1 cellular context compared by ENCODE assay signal in the genomic region with DNA sequence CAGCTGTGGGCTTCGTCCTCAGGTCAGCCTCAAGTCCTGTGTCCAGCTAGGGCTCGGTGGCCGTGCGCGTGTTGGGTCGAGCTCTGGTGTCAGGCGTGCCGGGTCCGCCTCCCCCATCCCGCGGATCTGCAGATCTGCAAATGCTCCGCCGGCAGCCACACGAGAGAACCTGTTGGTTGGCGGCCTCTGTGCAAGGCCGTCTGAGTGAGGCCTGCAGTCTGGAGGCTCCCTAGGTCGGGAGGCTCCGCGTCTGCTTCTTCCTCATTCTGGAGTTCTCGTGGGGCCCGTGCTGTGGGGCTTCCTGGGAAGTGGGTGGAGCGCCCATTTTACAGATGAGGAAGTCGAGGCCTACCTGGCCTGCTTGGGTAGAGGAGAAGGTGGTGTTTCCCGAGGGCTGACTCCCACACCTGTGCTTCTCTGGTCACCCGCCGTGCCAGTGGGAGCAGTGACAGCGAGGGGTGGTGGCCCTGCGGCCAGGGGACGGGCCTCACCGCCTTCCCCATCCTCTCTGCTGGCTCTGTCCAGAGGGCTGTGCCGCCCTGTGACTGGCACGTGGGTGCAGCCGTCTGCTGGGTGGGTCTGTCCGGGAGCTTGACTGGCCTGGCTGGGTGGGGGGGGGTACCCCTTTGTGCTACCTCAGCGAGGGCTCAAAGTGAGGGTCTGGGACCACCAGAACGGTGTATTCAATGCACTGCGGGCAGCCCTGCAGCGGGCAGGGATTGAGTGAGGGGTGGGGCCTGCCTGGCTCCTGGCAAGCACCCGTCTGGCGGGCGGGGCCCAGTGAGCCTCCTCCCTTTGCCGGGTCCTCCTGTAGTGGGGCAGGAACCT.
TF ChIP-seq lines count a peak whose summit lies in the region.

No MANE protein-coding gene starts in this region.

TF ChIP-seq in neural cell, 6 proteins besides CTCF, POLR2A, EP300 and RAD21 (continued from another document):
- TF ChIP-seq, protein P1, sequence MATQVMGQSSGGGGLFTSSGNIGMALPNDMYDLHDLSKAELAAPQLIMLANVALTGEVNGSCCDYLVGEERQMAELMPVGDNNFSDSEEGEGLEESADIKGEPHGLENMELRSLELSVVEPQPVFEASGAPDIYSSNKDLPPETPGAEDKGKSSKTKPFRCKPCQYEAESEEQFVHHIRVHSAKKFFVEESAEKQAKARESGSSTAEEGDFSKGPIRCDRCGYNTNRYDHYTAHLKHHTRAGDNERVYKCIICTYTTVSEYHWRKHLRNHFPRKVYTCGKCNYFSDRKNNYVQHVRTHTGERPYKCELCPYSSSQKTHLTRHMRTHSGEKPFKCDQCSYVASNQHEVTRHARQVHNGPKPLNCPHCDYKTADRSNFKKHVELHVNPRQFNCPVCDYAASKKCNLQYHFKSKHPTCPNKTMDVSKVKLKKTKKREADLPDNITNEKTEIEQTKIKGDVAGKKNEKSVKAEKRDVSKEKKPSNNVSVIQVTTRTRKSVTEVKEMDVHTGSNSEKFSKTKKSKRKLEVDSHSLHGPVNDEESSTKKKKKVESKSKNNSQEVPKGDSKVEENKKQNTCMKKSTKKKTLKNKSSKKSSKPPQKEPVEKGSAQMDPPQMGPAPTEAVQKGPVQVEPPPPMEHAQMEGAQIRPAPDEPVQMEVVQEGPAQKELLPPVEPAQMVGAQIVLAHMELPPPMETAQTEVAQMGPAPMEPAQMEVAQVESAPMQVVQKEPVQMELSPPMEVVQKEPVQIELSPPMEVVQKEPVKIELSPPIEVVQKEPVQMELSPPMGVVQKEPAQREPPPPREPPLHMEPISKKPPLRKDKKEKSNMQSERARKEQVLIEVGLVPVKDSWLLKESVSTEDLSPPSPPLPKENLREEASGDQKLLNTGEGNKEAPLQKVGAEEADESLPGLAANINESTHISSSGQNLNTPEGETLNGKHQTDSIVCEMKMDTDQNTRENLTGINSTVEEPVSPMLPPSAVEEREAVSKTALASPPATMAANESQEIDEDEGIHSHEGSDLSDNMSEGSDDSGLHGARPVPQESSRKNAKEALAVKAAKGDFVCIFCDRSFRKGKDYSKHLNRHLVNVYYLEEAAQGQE (IDR thresholded peaks at IDR 0.05; ENCODE audit: borderline replicate concordance), result no peak
